ENCODE assay signal across 8 cellular contexts in the genomic region with DNA sequence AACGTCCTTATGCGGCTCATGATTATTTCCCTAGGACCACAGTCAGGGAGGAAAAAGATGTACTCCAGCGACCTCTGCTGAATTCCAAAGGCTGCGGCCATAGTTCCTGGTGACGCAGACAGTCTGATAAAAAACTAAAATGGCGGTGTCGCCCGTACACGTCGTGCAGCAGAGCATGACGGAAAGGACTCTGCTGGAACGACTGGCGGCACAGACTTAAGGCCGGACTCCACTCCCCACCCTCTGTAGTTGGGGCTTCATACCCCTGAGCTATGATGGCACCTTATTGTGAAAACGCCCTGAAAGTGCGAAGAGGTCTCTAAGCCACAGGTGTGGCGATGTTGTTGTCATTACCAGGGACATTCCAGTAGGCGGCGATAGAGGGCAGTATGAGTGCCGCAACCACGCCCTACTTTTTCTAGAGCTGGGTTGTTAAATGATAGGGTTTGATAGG.
A peak's percentile ranks its signal among the peaks of the same experiment; 100 is the strongest.
DNase-seq lines count a peak whose midpoint lies in the region; ATAC-seq and TF ChIP-seq lines count a peak whose summit lies in the region.

No MANE protein-coding gene starts in this region.

- H3K9me3 Mint-ChIP-seq in activated naive CD8-positive, alpha-beta T cell (ENCODE audit: low read depth) = no peaks in the 10 kb centered on the region

- peak overlapping the region; percentile 78 for H3K27ac Mint-ChIP-seq in activated naive CD8-positive, alpha-beta T cell

- peak overlapping the region; percentile 50 for H3K4me3 ChIP-seq in RWPE2 (ENCODE audit: severe bottlenecking)
- H3K4me3 ChIP-seq in heart right ventricle = peak overlapping the region in 9 of 10 donors; percentile 21 to 51 (median 46)
- peak overlapping the region; percentile 27 to 38 for H3K4me3 ChIP-seq in uterus

- TF ChIP-seq POLR2A in uterus (IDR thresholded peaks at IDR 0.05) = no peak

- H3K27me3 ChIP-seq in RWPE2 (ENCODE audit: insufficient read depth, poor library complexity, severe bottlenecking) = no peaks in the 10 kb centered on the region
- peaks cover 0 to 3% (median 0%) of the 10 kb centered on the region in 7 donors for H3K27me3 ChIP-seq in heart right ventricle
- H3K27me3 ChIP-seq in uterus = no peaks in the 10 kb centered on the region

- DNase-seq in AG08396 (ENCODE audit: low spot score) = peak; percentile 52
- no peak for DNase-seq in RWPE2 (ENCODE audit: low spot score)
- peak; percentile 13 to 16 for DNase-seq in heart right ventricle
- peak in 9 of 10 donors; percentile 28 to 91 (median 50) for DNase-seq in posterior cingulate gyrus
- peak; percentile 40 to 43 for DNase-seq in uterus

- no peaks in the 10 kb centered on the region for H3K9me3 ChIP-seq in RWPE2 (ENCODE audit: severe bottlenecking)
- peaks cover 0 to 6% (median 0%) of the 10 kb centered on the region in 11 donors for H3K9me3 ChIP-seq in heart right ventricle
- no peaks in the 10 kb centered on the region for H3K9me3 ChIP-seq in uterus

- WGBS in heart right ventricle, 2 donors = 1 to 3% methylated on average over 21 of the region's 21 CpGs

- H3K4me1 ChIP-seq in RWPE2 (ENCODE audit: insufficient read depth, poor library complexity, severe bottlenecking) (no peaks in the 10 kb centered on the region), heart right ventricle (no peaks in the 10 kb centered on the region), uterus (no peaks in the 10 kb centered on the region)

- peaks cover 5% of the 10 kb centered on the region for H3K4me1 Mint-ChIP-seq in activated naive CD8-positive, alpha-beta T cell (ENCODE audit: low read depth)

- H3K36me3 Mint-ChIP-seq in activated naive CD8-positive, alpha-beta T cell = no peaks in the 10 kb centered on the region

- no peak overlapping the region for H3K27ac ChIP-seq in RWPE2 (ENCODE audit: poor library complexity, severe bottlenecking)
- H3K27ac ChIP-seq in heart right ventricle = no peak overlapping the region
- peak overlapping the region in 1 of 2 donors; percentile 27 for H3K27ac ChIP-seq in uterus

- H3K4me3 Mint-ChIP-seq in activated naive CD8-positive, alpha-beta T cell = peak overlapping the region; percentile 95

- TF ChIP-seq CTCF in RWPE2 (IDR thresholded peaks at IDR 0.05; ENCODE audit: poor library complexity, severe bottlenecking) (peak; percentile 82), heart right ventricle (IDR thresholded peaks at IDR 0.05) (peak; percentile 22 to 65 (median 52)), uterus (IDR thresholded peaks at IDR 0.05) (peak; percentile 39 to 61 (median 54))

- ATAC-seq in GM18861 (IDR thresholded peaks at IDR 0.05; ENCODE audit: unreplicated experiment) (peak; percentile 69), HG03378 (IDR thresholded peaks at IDR 0.05; ENCODE audit: unreplicated experiment) (peak; percentile 82), RWPE2 (ENCODE audit: low read depth) (peak; percentile 91), heart right ventricle (peak in 7 of 8 donors; percentile 58 to 84 (median 63))

- no peaks in the 10 kb centered on the region for H3K27me3 Mint-ChIP-seq in activated naive CD8-positive, alpha-beta T cell

- H3K36me3 ChIP-seq in RWPE2 (ENCODE audit: low read depth) = no peaks in the 10 kb centered on the region
- no peaks in the 10 kb centered on the region for H3K36me3 ChIP-seq in heart right ventricle
- H3K36me3 ChIP-seq in uterus = no peaks in the 10 kb centered on the region

- intact Hi-C loops in heart right ventricle (cut with DNase I) (loop anchor here in 5 of 10 donors (5.0 to 10.0 kb wide), 3 partner anchors 524 to 1144 kb away; no protein-coding TSS in a partner anchor), posterior cingulate gyrus (cut with DNase I) (no loop called here), uterus (cut with DNase I; ENCODE audit: low total_unique reads) (no loop called here)
